Comparison of ENCODE assay signal across 23 cellular contexts in the genomic region with DNA sequence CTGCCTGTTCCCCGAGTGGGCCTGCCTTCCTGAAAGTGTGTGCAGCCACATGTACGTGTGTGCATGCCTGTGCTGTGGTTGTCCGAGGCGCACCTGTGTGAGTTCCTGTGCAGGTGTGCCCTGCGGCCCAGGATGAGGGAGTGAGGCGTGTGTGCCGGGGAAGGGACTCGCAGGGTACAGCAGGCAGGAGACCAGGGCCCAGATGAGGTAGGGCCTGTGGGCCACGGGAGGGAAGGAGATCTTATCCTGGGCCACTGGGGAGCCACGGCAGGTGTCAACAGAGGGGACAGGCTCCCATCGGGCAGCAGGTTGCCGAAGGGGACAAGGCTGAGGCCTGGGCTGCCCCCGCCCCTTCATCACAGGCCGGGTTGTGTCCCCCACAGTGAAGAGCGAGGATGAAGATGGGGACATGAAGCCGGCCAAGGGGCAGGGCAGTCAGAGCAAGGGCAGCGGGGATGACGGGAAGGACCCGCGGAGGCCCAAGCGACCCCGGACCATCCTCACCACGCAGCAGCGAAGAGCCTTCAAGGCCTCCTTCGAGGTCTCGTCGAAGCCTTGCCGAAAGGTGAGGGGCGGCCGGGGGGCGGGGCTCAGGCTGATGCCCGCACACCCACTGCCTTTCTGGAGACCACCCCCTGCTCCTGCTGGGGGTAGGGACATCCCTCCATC.
"Had no signal": no experiment of that assay in that cellular context is flagged by ENCODE, and none has a peak within 500 bp of the region (broad histone marks: within the 10 kb centered on the region; RNA-seq: fewer than 3 reads in every experiment).

No MANE protein-coding gene starts in this region.

- DNase-seq: activated CD4-positive, alpha-beta T cell treated with anti-CD3 and anti-CD28 coated beads, Interleukin-2, amount 10 ng/mL, durations not matched to agents 24 days and 14 days; activated CD4-positive, CD25-positive, alpha-beta regulatory T cell; activated CD8-positive, alpha-beta memory T cell treated with anti-CD3 and anti-CD28 coated beads, Interleukin-2, amount 50 U/mL, for 48 hours; activated CD8-positive, alpha-beta T cell treated with anti-CD3 and anti-CD28 coated beads, Interleukin-2, amount 10 ng/mL, durations not matched to agents 7 days and 5 days; activated effector memory CD4-positive, alpha-beta T cell treated with Interleukin-2 at 50 U/mL for 16 hours; activated T-cell treated with anti-CD3 and anti-CD28 coated beads, Interleukin-2, amount 50 U/mL, for 48 hours; cortex of kidney; effector CD4-positive, alpha-beta T cell; esophagus squamous epithelium; midbrain; stimulated activated CD4-positive, alpha-beta T cell treated with anti-CD3 and anti-CD28 coated beads, Interleukin-4, amount 100 ng/mL, for 4 hours; testis had no signal

- ATAC-seq: activated CD8-positive, alpha-beta T cell treated with anti-CD3 and anti-CD28 coated beads, Interleukin-2, amount 10 ng/mL, durations not matched to agents 7 days and 5 days; left colon; sciatic nerve had no signal

- H3K9me3 Mint-ChIP-seq: activated CD4-positive, alpha-beta T cell treated with anti-CD3 and anti-CD28 coated beads, Interleukin-2, amount 10 ng/mL, durations not matched to agents 24 days and 14 days; activated naive CD4-positive, alpha-beta T cell treated with anti-CD3 and anti-CD28 coated beads, Interleukin-2, amount 50 U/mL, for 24 hours; neural crest cell; stimulated activated memory B cell treated with anti-CD40 and anti-IgM and Interleukin-4, amounts not matched to agents 10 μg/mL and 1 μg/mL and 100 μg/mL, for 72 hours; type B pancreatic cell had no signal

- FAIRE-seq: astrocyte, endothelial cell of umbilical vein had no signal

- H3K36me3 ChIP-seq: breast epithelium, esophagus squamous epithelium, ovary had no signal

- H3K4me3 ChIP-seq: breast epithelium, esophagus squamous epithelium, lung, ovary, testis had no signal

- H3K9me3 ChIP-seq: breast epithelium, esophagus squamous epithelium, ovary, testis had no signal

- H3K27me3 ChIP-seq: breast epithelium, ovary, testis had no signal

- H3K4me3 Mint-ChIP-seq: activated CD4-positive, alpha-beta T cell treated with anti-CD3 and anti-CD28 coated beads, Interleukin-2, amount 10 ng/mL, durations not matched to agents 24 days and 14 days; activated CD8-positive, alpha-beta T cell treated with anti-CD3 and anti-CD28 coated beads, Interleukin-2, amount 10 ng/mL, durations not matched to agents 7 days and 5 days; activated naive CD4-positive, alpha-beta T cell treated with anti-CD3 and anti-CD28 coated beads, Interleukin-2, amount 50 U/mL, for 24 hours; neural crest cell; stimulated activated memory B cell treated with anti-CD40 and anti-IgM and Interleukin-4, amounts not matched to agents 10 μg/mL and 1 μg/mL and 100 μg/mL, for 72 hours; type B pancreatic cell had no signal

- H3K4me1 Mint-ChIP-seq: activated CD4-positive, alpha-beta T cell treated with anti-CD3 and anti-CD28 coated beads, Interleukin-2, amount 10 ng/mL, durations not matched to agents 24 days and 14 days; activated naive CD4-positive, alpha-beta T cell treated with anti-CD3 and anti-CD28 coated beads, Interleukin-2, amount 50 U/mL, for 24 hours; stimulated activated memory B cell treated with anti-CD40 and anti-IgM and Interleukin-4, amounts not matched to agents 10 μg/mL and 1 μg/mL and 100 μg/mL, for 72 hours had no signal

- H3K27ac Mint-ChIP-seq: activated CD4-positive, alpha-beta T cell treated with anti-CD3 and anti-CD28 coated beads, Interleukin-2, amount 10 ng/mL, durations not matched to agents 24 days and 14 days; activated CD8-positive, alpha-beta T cell treated with anti-CD3 and anti-CD28 coated beads, Interleukin-2, amount 10 ng/mL, durations not matched to agents 7 days and 5 days; activated naive CD4-positive, alpha-beta T cell treated with anti-CD3 and anti-CD28 coated beads, Interleukin-2, amount 50 U/mL, for 24 hours; stimulated activated memory B cell treated with anti-CD40 and anti-IgM and Interleukin-4, amounts not matched to agents 10 μg/mL and 1 μg/mL and 100 μg/mL, for 72 hours; type B pancreatic cell had no signal

- H3K27ac ChIP-seq: breast epithelium, esophagus squamous epithelium, ovary, testis had no signal

- H3K4me1 ChIP-seq: breast epithelium, esophagus squamous epithelium, testis had no signal

- H3K36me3 Mint-ChIP-seq: activated naive CD4-positive, alpha-beta T cell treated with anti-CD3 and anti-CD28 coated beads, Interleukin-2, amount 50 U/mL, for 24 hours; stimulated activated memory B cell treated with anti-CD40 and anti-IgM and Interleukin-4, amounts not matched to agents 10 μg/mL and 1 μg/mL and 100 μg/mL, for 72 hours had no signal
